In genomic region chr12:57590892-57591566, GRCh38 we compare ENCODE assay signal across 8 cellular contexts. TPM values are rescaled to one million over a fixed set of nuclear protein-coding genes. Genes with fewer than 3 reads are reported as not detected.
DNase-seq lines count a peak whose midpoint lies in the region; ATAC-seq and TF ChIP-seq lines count a peak whose summit lies in the region.

PIP4K2C (plus strand) TSS chr12:57591192; CDS start chr12:57591290, 98 bp downstream.

- ATAC-seq in GM18873 (IDR thresholded peaks at IDR 0.05; ENCODE audit: low FRiP score, unreplicated experiment) (peak; percentile 61), HG03103 (IDR thresholded peaks at IDR 0.05; ENCODE audit: low read depth, unreplicated experiment) (peak; percentile 97)

- DNase-seq in AG04449 (ENCODE audit: low read depth, low spot score): no peak
- peak; percentile 72 for DNase-seq in NCI-H345 treated with DMSO at 0.1 percent for 48 hours (lab: John Stamatoyannopoulos, UW; ENCODE audit: unreplicated experiment)
- DNase-seq in activated CD4-positive, CD25-positive, alpha-beta regulatory T cell treated with anti-CD3 and anti-CD28 coated beads, Interleukin-2, amount 50 U/mL, for 72 hours: peak; percentile 79
- peak; percentile 41 to 49 for DNase-seq in cerebellar nuclear complex (lab: John Stamatoyannopoulos, UW)
- DNase-seq in kidney epithelial cell (ENCODE audit: low read depth): peak; percentile 45
- DNase-seq in stimulated activated CD4-positive, alpha-beta T cell treated with anti-CD3 and anti-CD28 coated beads, Interleukin-15, amount 100 ng/mL, for 24 hours: peak; percentile 88

- CTCF ChIA-PET in AG04449 (lab: Yijun Ruan, JAX): interaction anchor here (0.6 to 14.9 kb wide), 12 partner anchors 9 to 176 kb away, joined by 3 to 212 read pairs (median 4); partner anchors contain the start of genes B4GALNT1 and CYP27B1

- H3K36me3 ChIP-seq in kidney epithelial cell (ENCODE audit: control insufficient read depth, insufficient read depth, low read length): no peaks in the 10 kb centered on the region

- peak within 1 kb of the TSS; percentile 83 for H3K4me3 ChIP-seq in AG04449 (ENCODE audit: low read depth, low read length)
- peak within 1 kb of the TSS; percentile 96 for H3K4me3 ChIP-seq in kidney epithelial cell (ENCODE audit: low read depth, low read length)

- H3K27me3 ChIP-seq in kidney epithelial cell (ENCODE audit: control insufficient read depth, insufficient read depth, low read length): no peaks in the 10 kb centered on the region

- TF ChIP-seq CTCF in AG04449 (IDR thresholded peaks at IDR 0.05; ENCODE audit: insufficient read depth, low read length, missing control alignments) (no peak), kidney epithelial cell (IDR thresholded peaks at IDR 0.05; ENCODE audit: insufficient read depth, low read length, poor library complexity, severe bottlenecking) (no peak)

- POLR2A ChIA-PET in AG04449 (lab: Yijun Ruan, JAX): interaction anchor here (1.5 to 2.3 kb wide), 2 partner anchors 9 to 20 kb away, joined by 4 to 6 read pairs; partner anchors contain the start of gene ARHGEF25

RNA-seq across cellular contexts. Expression of gene PIP4K2C, which starts in this region (rescaled TPM):
- total RNA-seq in kidney epithelial cell: 96.0 and 105 TPM in 2 replicates
